Comparison of ENCODE assay signal across 26 cellular contexts in genomic region chr2:68650645-68651044, GRCh38. TPM values are rescaled to one million over a fixed set of nuclear protein-coding genes. Genes with fewer than 3 reads are reported as not detected.
A peak's percentile ranks its signal among the peaks of the same experiment; 100 is the strongest.
DNase-seq lines count a peak whose midpoint lies in the region; ATAC-seq, FAIRE-seq and TF ChIP-seq lines count a peak whose summit lies in the region.
"Had no signal": no experiment of that assay in that cellular context is flagged by ENCODE, and none has a peak within 500 bp of the region (broad histone marks: within the 10 kb centered on the region; RNA-seq: fewer than 3 reads in every experiment).

No MANE protein-coding gene starts in this region.

- no peaks in the 10 kb centered on the region for H3K9me3 Mint-ChIP-seq in natural killer cell treated with Interleukin-12 subunit alpha and Interleukin-12 subunit beta and Interleukin-15 and Interleukin-18, amount 100 ng/mL, for 72 hours
- no peaks in the 10 kb centered on the region for H3K9me3 Mint-ChIP-seq in natural killer cell
- H3K9me3 Mint-ChIP-seq in activated CD8-positive, alpha-beta T cell treated with anti-CD3 and anti-CD28 coated beads, Interleukin-2, amount 10 ng/mL, durations not matched to agents 7 days and 5 days (ENCODE audit: insufficient read depth) = no peaks in the 10 kb centered on the region
- H3K9me3 Mint-ChIP-seq: CD4-positive, alpha-beta T cell; CD8-positive, alpha-beta memory T cell; GM23338; H9 had no signal

- H3K9me3 ChIP-seq in K562 (replicated peaks; ENCODE audit: control insufficient read depth, insufficient read depth, low read depth, low read length) = no peaks in the 10 kb centered on the region
- H3K9me3 ChIP-seq: A549, BE2C had no signal

- no peaks in the 10 kb centered on the region for H3K79me2 ChIP-seq in K562 (ENCODE audit: control insufficient read depth, insufficient read depth, low read length)

- no TSS peak for BruUV-seq in K562 (replicated peaks; lab: Mats Ljungman, UMichigan)

- peaks cover 44 to 50% of the 10 kb centered on the region in 2 donors for H3K4me1 Mint-ChIP-seq in natural killer cell treated with Interleukin-12 subunit alpha and Interleukin-12 subunit beta and Interleukin-15 and Interleukin-18, amount 100 ng/mL, for 72 hours (ENCODE audit: low read depth in 2 of 2)
- H3K4me1 Mint-ChIP-seq in natural killer cell = peaks cover 16 to 45% of the 10 kb centered on the region in 2 donors
- peaks cover 58% of the 10 kb centered on the region for H3K4me1 Mint-ChIP-seq in activated CD8-positive, alpha-beta T cell treated with anti-CD3 and anti-CD28 coated beads, Interleukin-2, amount 10 ng/mL, durations not matched to agents 7 days and 5 days (ENCODE audit: low read depth)

- TF ChIP-seq CTCF in natural killer cell (IDR thresholded peaks at IDR 0.05) (no peak), K562 (IDR thresholded peaks at IDR 0.05 in 2 of 3, conservative IDR thresholded peaks at IDR 0.05 in 1 of 3; ENCODE audit: insufficient read depth in 2 of 3, low read depth in 1 of 3, low read length in 3 of 3) (no peak)

- intact Hi-C loops in natural killer cell (cut with micrococcal nuclease) (no loop called here), K562 (cut with micrococcal nuclease) (no loop called here)

- CTCF ChIA-PET in activated CD8-positive, alpha-beta T cell treated with anti-CD3 and anti-CD28 coated beads, Interleukin-2, amount 10 ng/mL, durations not matched to agents 7 days and 5 days (lab: Charles Lee) = interaction anchor here (1.3 to 3.7 kb wide), 4 partner anchors 54 to 187 kb away, joined by 5 to 21 read pairs (median 6); no protein-coding TSS in a partner anchor
- CTCF ChIA-PET in K562 (lab: Yijun Ruan, JAX; ENCODE audit: low intra/inter-chr PET ratio) = no interaction called here

- H3K9ac ChIP-seq in K562 (ENCODE audit: insufficient read depth in 1 of 2, low read depth in 2 of 2, low read length in 2 of 2) = peak overlapping the region in 1 of 2 experiments; percentile 56; a peak in 3 of 4 replicates
- H3K9ac ChIP-seq: BLaER1 treated with 17β-estradiol and CSF1 and Interleukin-3, amounts not matched to agents 10 nM and 100 nM had no signal

- H3K4me2 ChIP-seq in K562 (ENCODE audit: insufficient read depth, low read length) = peak overlapping the region; percentile 65
- H3K4me2 ChIP-seq: A549; BLaER1 treated with 17β-estradiol and CSF1 and Interleukin-3, amounts not matched to agents 10 nM and 100 nM; GM23338 had no signal

- ATAC-seq in natural killer cell treated with Interleukin-12 subunit alpha and Interleukin-12 subunit beta and Interleukin-15 and Interleukin-18, amount 100 ng/mL, for 72 hours = no peak
- ATAC-seq in natural killer cell (no peak), K562 (no peak), GM19452 (IDR thresholded peaks at IDR 0.05; ENCODE audit: unreplicated experiment) (no peak), HG03439 (IDR thresholded peaks at IDR 0.05; ENCODE audit: unreplicated experiment) (no peak)
- ATAC-seq in activated CD8-positive, alpha-beta T cell treated with anti-CD3 and anti-CD28 coated beads, Interleukin-2, amount 10 ng/mL, durations not matched to agents 7 days and 5 days = no peak
- ATAC-seq: GM12878, GM23338, HCT116 had no signal

- H3K27me3 ChIP-seq in K562 (ENCODE audit: control insufficient read depth in 2 of 2, insufficient read depth in 2 of 2, low read length in 2 of 2) = 0 out of 5 replicates have a peak, but pooled peaks cover 0 to 4% of the 10 kb centered on the region in 2 experiments
- H3K27me3 ChIP-seq: BE2C had no signal

- peak overlapping the region; percentile 82 for H3K27ac ChIP-seq in K562 (ENCODE audit: extremely low read depth, low read depth, low read length)
- H3K27ac ChIP-seq: A549; BLaER1 treated with 17β-estradiol and CSF1 and Interleukin-3, amounts not matched to agents 10 nM and 100 nM had no signal

- H3K27me3 Mint-ChIP-seq in natural killer cell treated with Interleukin-12 subunit alpha and Interleukin-12 subunit beta and Interleukin-15 and Interleukin-18, amount 100 ng/mL, for 72 hours = peaks cover 28 to 35% of the 10 kb centered on the region in 2 donors
- peaks cover 29 to 57% of the 10 kb centered on the region in 2 donors for H3K27me3 Mint-ChIP-seq in natural killer cell (ENCODE audit: low read depth in 2 of 2)
- peaks cover 40% of the 10 kb centered on the region for H3K27me3 Mint-ChIP-seq in activated CD8-positive, alpha-beta T cell treated with anti-CD3 and anti-CD28 coated beads, Interleukin-2, amount 10 ng/mL, durations not matched to agents 7 days and 5 days (ENCODE audit: low read depth)

- H3K4me1 ChIP-seq in K562 (replicated peaks in 1 of 2; ENCODE audit: control insufficient read depth in 2 of 2, insufficient read depth in 2 of 2, low read length in 2 of 2) = peaks cover 18 to 40% of the 10 kb centered on the region in 2 experiments
- H3K4me1 ChIP-seq: A549, BE2C had no signal

- TF ChIP-seq POLR2A in K562 (conservative IDR thresholded peaks at IDR 0.05) = no peak

- H3K36me3 ChIP-seq in K562 (ENCODE audit: control insufficient read depth, insufficient read depth, low read length) = no peaks in the 10 kb centered on the region; the same call in 2 of the 3 replicates
- H3K36me3 ChIP-seq: BE2C; BLaER1 treated with 17β-estradiol and CSF1 and Interleukin-3, amounts not matched to agents 10 nM and 100 nM had no signal

- in situ Hi-C loops in K562 (cut with MboI) = no loop called here

- no peaks in the 10 kb centered on the region for H4K20me1 ChIP-seq in K562 (replicated peaks; ENCODE audit: control insufficient read depth, insufficient read depth, low read length)
- H4K20me1 ChIP-seq: BLaER1 treated with 17β-estradiol and CSF1 and Interleukin-3, amounts not matched to agents 10 nM and 100 nM had no signal

- DNase-seq in natural killer cell treated with Interleukin-12 subunit alpha and Interleukin-12 subunit beta and Interleukin-15 and Interleukin-18, amount 100 ng/mL, for 72 hours (ENCODE audit: low spot score) = no peak
- no peak for DNase-seq in natural killer cell
- no peak for DNase-seq in activated CD8-positive, alpha-beta T cell treated with anti-CD3 and anti-CD28 coated beads, Interleukin-2, amount 10 ng/mL, durations not matched to agents 7 days and 5 days
- DNase-seq in K562 (ENCODE audit: extremely low read depth in 1 of 4, low spot score in 3 of 4) = no peak
- DNase-seq: 8988T; ACHN; AML-193; BE2C; CD4-positive, alpha-beta T cell; CD8-positive, alpha-beta memory T cell; DMS 273 treated with DMSO at 0.1 percent for 48 hours; DMS79; EL; GDM1; H9 had no signal

- H3K4me3 ChIP-seq in K562 = no peak overlapping the region
- H3K4me3 ChIP-seq: A549; BLaER1 treated with 17β-estradiol and CSF1 and Interleukin-3, amounts not matched to agents 10 nM and 100 nM; GM12878; GM23338 had no signal

- WGBS in K562 (ENCODE audit: insufficient coverage, low coverage, missing lambda C conversion rate) = 57% methylated on average over 1 of the region's 1 CpG

- H3K9me1 ChIP-seq in K562 (ENCODE audit: control insufficient read depth, insufficient read depth, low read length) = no peaks in the 10 kb centered on the region

- no peak for TF ChIP-seq RAD21 in K562 (CRISPR knock-in tag; conservative IDR thresholded peaks at IDR 0.05 in 1 of 2, IDR thresholded peaks at IDR 0.05 in 1 of 2)

- POLR2A ChIA-PET in activated CD8-positive, alpha-beta T cell treated with anti-CD3 and anti-CD28 coated beads, Interleukin-2, amount 10 ng/mL, durations not matched to agents 7 days and 5 days (lab: Charles Lee) = no interaction called here
- POLR2A ChIA-PET in K562 (lab: Yijun Ruan, JAX) = interaction anchor here (0.6 to 1.6 kb wide), 3 partner anchors 29 to 190 kb away, joined by 3 to 6 read pairs (median 3); partner anchors contain the start of gene FBXO48

- H3K36me3 Mint-ChIP-seq in natural killer cell treated with Interleukin-12 subunit alpha and Interleukin-12 subunit beta and Interleukin-15 and Interleukin-18, amount 100 ng/mL, for 72 hours = peaks cover 4% of the 10 kb centered on the region
- H3K36me3 Mint-ChIP-seq in natural killer cell = no peaks in the 10 kb centered on the region
- peaks cover 2% of the 10 kb centered on the region for H3K36me3 Mint-ChIP-seq in activated CD8-positive, alpha-beta T cell treated with anti-CD3 and anti-CD28 coated beads, Interleukin-2, amount 10 ng/mL, durations not matched to agents 7 days and 5 days (ENCODE audit: low read depth)
- H3K36me3 Mint-ChIP-seq: CD14-positive monocyte; CD8-positive, alpha-beta memory T cell had no signal

- peak overlapping the region; percentile 21 to 71 for H3K27ac Mint-ChIP-seq in natural killer cell treated with Interleukin-12 subunit alpha and Interleukin-12 subunit beta and Interleukin-15 and Interleukin-18, amount 100 ng/mL, for 72 hours
- H3K27ac Mint-ChIP-seq in natural killer cell = no peak overlapping the region
- peak overlapping the region; percentile 1 for H3K27ac Mint-ChIP-seq in activated CD8-positive, alpha-beta T cell treated with anti-CD3 and anti-CD28 coated beads, Interleukin-2, amount 10 ng/mL, durations not matched to agents 7 days and 5 days
- H3K27ac Mint-ChIP-seq: CD14-positive monocyte; CD4-positive, alpha-beta T cell; GM23338; H9 had no signal

- TF ChIP-seq EP300 in K562 (IDR thresholded peaks at IDR 0.05; ENCODE audit: low read length) = no peak

- no peak overlapping the region for H3K4me3 Mint-ChIP-seq in natural killer cell treated with Interleukin-12 subunit alpha and Interleukin-12 subunit beta and Interleukin-15 and Interleukin-18, amount 100 ng/mL, for 72 hours
- H3K4me3 Mint-ChIP-seq in natural killer cell = no peak overlapping the region
- no peak overlapping the region for H3K4me3 Mint-ChIP-seq in activated CD8-positive, alpha-beta T cell treated with anti-CD3 and anti-CD28 coated beads, Interleukin-2, amount 10 ng/mL, durations not matched to agents 7 days and 5 days
- H3K4me3 Mint-ChIP-seq: CD14-positive monocyte; CD4-positive, alpha-beta T cell; CD8-positive, alpha-beta memory T cell; GM23338; H9 had no signal

- no peak for FAIRE-seq in K562 (lab: Jason Lieb, UNC)
- FAIRE-seq: A549, D721Med, GM12878, GM19239 had no signal

- peak overlapping the region; percentile 78 for H2AFZ ChIP-seq in K562 (ENCODE audit: low read depth, low read length)
- H2AFZ ChIP-seq: GM23338 had no signal

RNA-seq across cellular contexts. Expression of gene PROKR1, which starts 7.3 kb away (rescaled TPM):
- not detected for total RNA-seq in natural killer cell treated with Interleukin-12 subunit alpha and Interleukin-12 subunit beta and Interleukin-15 and Interleukin-18, amount 100 ng/mL, for 72 hours
- total RNA-seq in natural killer cell (not detected), K562 (2014; rRNA removed) (0.05 and 0.08 TPM in 2 replicates), K562 (2014; rRNA removed; fragmentation: Illumina TruSeq; extraction: Trizol) (0.10 and 0.15 TPM in 2 replicates), K562 (2015; rRNA removed; fragmentation: Illumina TruSeq; extraction: Trizol) (0.08 and 0.11 TPM in 2 replicates), K562 (2021) (0.18 and 0.22 TPM in 2 replicates)
- total RNA-seq in activated CD8-positive, alpha-beta T cell treated with anti-CD3 and anti-CD28 coated beads, Interleukin-2, amount 10 ng/mL, durations not matched to agents 7 days and 5 days = not detected
- total RNA-seq in K562 (2011; cell fraction: chromatin; rRNA removed; ENCODE audit: low replicate concordance) = 0.09 and 0.21 TPM in 2 replicates
- total RNA-seq in K562 (2011; cell fraction: nucleolus; rRNA removed) = 0.17 and 0.26 TPM in 2 replicates
- total RNA-seq in K562 (2011; cell fraction: nucleoplasm; rRNA removed) = 0.15 and 0.23 TPM in 2 replicates
- polyA plus RNA-seq in K562 (2011; rRNA removed) (0.07 TPM in 1 of 2 replicates, not detected in the other), K562 (2014; fragmentation: Illumina TruSeq; extraction: Trizol) (0.06 and 0.16 TPM in 2 replicates), K562 (2014; fragmentation: Nextera tagmentation; extraction: Ambion mirVana) (under 1 TPM in 1 of 2 experiments, not detected in 1; 0.03 TPM), K562 (2014; rRNA removed) (0.01 TPM in 1 of 2 replicates, not detected in the other)
- polyA plus RNA-seq in K562 (2011; cell fraction: cytosol; rRNA removed) = not detected in 2 replicates
- polyA plus RNA-seq in K562 (2011; cell fraction: nucleus; rRNA removed) = 0.06 TPM in 1 of 2 replicates, not detected in the other
- 0.15 and 0.27 TPM in 2 replicates for polyA plus RNA-seq in K562 (2012)
- polyA minus RNA-seq in K562 (2011; rRNA and poly(A)+ RNA removed) = 0.14 TPM in 1 of 2 replicates, not detected in the other
- polyA minus RNA-seq in K562 (2011; cell fraction: cytosol; rRNA and poly(A)+ RNA removed) = not detected in 2 replicates
- polyA minus RNA-seq in K562 (2011; cell fraction: nucleus; rRNA and poly(A)+ RNA removed) = not detected in 2 replicates
- total RNA-seq: CD4-positive, alpha-beta T cell; GM12878; H4 had no signal
- polyA plus RNA-seq: A549; CD14-positive monocyte; CD8-positive, alpha-beta memory T cell had no signal

Comparison
In these comparisons a context has a peak if more than half of its experiments do, and no peak if none do; other contexts are left out.
1. H3K27ac Mint-ChIP-seq: peak in natural killer cell treated with Interleukin-12 subunit alpha and Interleukin-12 subunit beta and Interleukin-15 and Interleukin-18, amount 100 ng/mL, for 72 hours (2 of 2) and activated CD8-positive, alpha-beta T cell treated with anti-CD3 and anti-CD28 coated beads, Interleukin-2, amount 10 ng/mL, durations not matched to agents 7 days and 5 days (single experiment); none in natural killer cell (0 of 2).